ENCODE assay signal across 21 cellular contexts in genomic region chr10:101099901-101100300, GRCh38. TPM values are rescaled to one million over a fixed set of nuclear protein-coding genes. Genes with fewer than 3 reads are reported as not detected.
A peak's percentile ranks its signal among the peaks of the same experiment; 100 is the strongest.
DNase-seq lines count a peak whose midpoint lies in the region; ATAC-seq, FAIRE-seq and TF ChIP-seq lines count a peak whose summit lies in the region.
"Had no signal": no experiment of that assay in that cellular context is flagged by ENCODE, and none has a peak within 500 bp of the region (broad histone marks: within the 10 kb centered on the region; RNA-seq: fewer than 3 reads in every experiment).

No MANE protein-coding gene starts in this region.

- H2BK5ac ChIP-seq in IMR-90 (ENCODE audit: low read depth, low read length, poor library complexity, severe bottlenecking) = no peak overlapping the region

- H2AFZ ChIP-seq in IMR-90 (replicated peaks; ENCODE audit: low read length, poor library complexity) (no peak overlapping the region), keratinocyte (ENCODE audit: control insufficient read depth, low read length) (no peak overlapping the region)

- ATAC-seq in IMR-90 (ENCODE audit: low read depth) = no peak
- no peak for ATAC-seq in HG03135 (IDR thresholded peaks at IDR 0.05; ENCODE audit: unreplicated experiment)
- no peak for ATAC-seq in HG03460 (IDR thresholded peaks at IDR 0.05; ENCODE audit: unreplicated experiment)
- ATAC-seq: GM12878, HCT116, K562 had no signal

- in situ Hi-C loops in IMR-90 (cut with MboI; ENCODE audit: low sequenced_read_pairs) = loop anchor here (5.0 kb wide), 1 partner anchor 42 kb away; no protein-coding TSS in a partner anchor

- no peak overlapping the region for H4K8ac ChIP-seq in IMR-90 (ENCODE audit: low read depth in 2 of 2, low read length in 2 of 2)

- no peak overlapping the region for H2AK5ac ChIP-seq in IMR-90 (ENCODE audit: low read depth, low read length)

- H2BK15ac ChIP-seq in IMR-90 (ENCODE audit: low read depth, low read length) = no peak overlapping the region

- H3K9me3 ChIP-seq in IMR-90 (ENCODE audit: control insufficient read depth, insufficient read depth, low read length) (no peaks in the 10 kb centered on the region), keratinocyte (ENCODE audit: control insufficient read depth, low read depth, low read length) (peaks cover 3% of the 10 kb centered on the region)

- no peaks in the 10 kb centered on the region for H3K4me1 ChIP-seq in IMR-90 (ENCODE audit: control insufficient read depth, insufficient read depth, low read length)
- peaks cover 12% of the 10 kb centered on the region for H3K4me1 ChIP-seq in keratinocyte (ENCODE audit: control insufficient read depth, extremely low read depth, insufficient read depth, low read length)

- no peaks in the 10 kb centered on the region for H3K36me3 ChIP-seq in IMR-90 (ENCODE audit: control insufficient read depth, insufficient read depth, low read length)
- no peaks in the 10 kb centered on the region for H3K36me3 ChIP-seq in keratinocyte (ENCODE audit: control insufficient read depth in 2 of 2, extremely low read depth in 1 of 2, insufficient read depth in 2 of 2, low read length in 2 of 2)

- no peak overlapping the region for H3K56ac ChIP-seq in IMR-90 (ENCODE audit: extremely low read depth, insufficient read depth, low read length)

- CTCF ChIA-PET in IMR-90 (lab: Yijun Ruan, JAX) = no interaction called here

- intact Hi-C loops in IMR-90 (cut with micrococcal nuclease) = no loop called here

- peak; percentile 67 for FAIRE-seq in keratinocyte (lab: Jason Lieb, UNC)
- FAIRE-seq: A204.1, GM12878, K562 had no signal

- H3K9me1 ChIP-seq in IMR-90 (ENCODE audit: insufficient read depth, low read length) (no peaks in the 10 kb centered on the region), keratinocyte (ENCODE audit: control insufficient read depth, extremely low read depth, insufficient read depth, low read length) (no peaks in the 10 kb centered on the region)

- no peak overlapping the region for H3K14ac ChIP-seq in IMR-90 (replicated peaks; ENCODE audit: low read depth, low read length)

- no peaks in the 10 kb centered on the region for H3K79me2 ChIP-seq in keratinocyte (ENCODE audit: control insufficient read depth, insufficient read depth, low read length)

- H2AK9ac ChIP-seq in IMR-90 (replicated peaks; ENCODE audit: low read depth, low read length, poor library complexity) = peak overlapping the region; percentile 8

- no peak overlapping the region for H3K9ac ChIP-seq in IMR-90 (ENCODE audit: low read depth, low read length)
- no peak overlapping the region for H3K9ac ChIP-seq in keratinocyte (ENCODE audit: control insufficient read depth, extremely low read depth, insufficient read depth, low read length)

- H4K91ac ChIP-seq in IMR-90 (ENCODE audit: insufficient read depth, low read depth, low read length) = no peak overlapping the region

- no TSS peak for BruUV-seq in IMR-90 (replicated peaks; lab: Mats Ljungman, UMichigan)

- DNase-seq in HPDE6-E6E7 (ENCODE audit: extremely low spot score) (peak; percentile 37), IMR-90 (no peak), epithelial cell of esophagus (ENCODE audit: low read depth) (peak; percentile 80), keratinocyte (ENCODE audit: low read depth, low spot score) (no peak), NCI-H187 (lab: John Stamatoyannopoulos, UW) (no peak)
- DNase-seq: AML-193; CD4-positive, alpha-beta memory T cell; DMS53; DND-41; EL; GOT3; H7 had no signal

- TF ChIP-seq RAD21 in IMR-90 (IDR thresholded peaks at IDR 0.05; ENCODE audit: low read length) = no peak

- no peak overlapping the region for H3K23ac ChIP-seq in IMR-90 (ENCODE audit: low read depth, low read length)

- H2BK120ac ChIP-seq in IMR-90 (ENCODE audit: low read depth, low read length) = no peak overlapping the region

- no peak overlapping the region for H3K27ac ChIP-seq in IMR-90 (ENCODE audit: insufficient read depth, low read length)
- no peak overlapping the region for H3K27ac ChIP-seq in keratinocyte (ENCODE audit: control insufficient read depth, insufficient read depth, low read length)
- H3K27ac ChIP-seq: C4-2B had no signal

- H3K79me1 ChIP-seq in IMR-90 (ENCODE audit: low read depth in 1 of 2, low read length in 2 of 2) = no peaks in the 10 kb centered on the region

- H3K4me3 ChIP-seq in IMR-90 (ENCODE audit: insufficient read depth, low read depth, low read length) (no peak overlapping the region), epithelial cell of esophagus (ENCODE audit: low read length) (no peak overlapping the region), keratinocyte (ENCODE audit: control insufficient read depth in 2 of 3, extremely low read depth in 1 of 3, insufficient read depth in 2 of 3, low read depth in 1 of 3, low read length in 3 of 3) (no peak overlapping the region)
- H3K4me3 ChIP-seq: GM12878, K562 had no signal

- H4K20me1 ChIP-seq in IMR-90 (ENCODE audit: insufficient read depth, low read length) = no peaks in the 10 kb centered on the region
- no peaks in the 10 kb centered on the region for H4K20me1 ChIP-seq in keratinocyte (ENCODE audit: control insufficient read depth, extremely low read depth, insufficient read depth, low read length)

- H3K27me3 ChIP-seq in IMR-90 (ENCODE audit: control insufficient read depth, insufficient read depth, low read length) (peaks cover 65% of the 10 kb centered on the region), keratinocyte (ENCODE audit: control insufficient read depth, extremely low read depth, insufficient read depth, low read length) (peaks cover 21% of the 10 kb centered on the region)

- WGBS in IMR-90 (ENCODE audit: extremely low coverage in 2 of 2, insufficient read length in 1 of 2), 2 experiments = 61% methylated on average over 4 of the region's 6 CpGs; no CpG with 5 or more reads in 1 of the 2 experiments

- H3K18ac ChIP-seq in IMR-90 (ENCODE audit: low read depth, low read length) = no peak overlapping the region

- no peak overlapping the region for H3K4ac ChIP-seq in IMR-90 (ENCODE audit: low read depth, low read length)

- dilution Hi-C loops in IMR-90 (cut with HindIII; ENCODE audit: low sequenced_read_pairs, unreplicated experiment) = no loop called here
- dilution Hi-C loops in keratinocyte (cut with MboI; ENCODE audit: extremely low pct_ligation_motif_present, low sequenced_read_pairs) = no loop called here

- H2BK20ac ChIP-seq in IMR-90 (ENCODE audit: low read depth, low read length) = no peak overlapping the region

- no peak for TF ChIP-seq CTCF in IMR-90 (conservative IDR thresholded peaks at IDR 0.05; ENCODE audit: low read depth, low read length)
- TF ChIP-seq CTCF in epithelial cell of esophagus (IDR thresholded peaks at IDR 0.05; ENCODE audit: insufficient read depth, low read depth, low read length, missing control alignments) = no peak
- TF ChIP-seq CTCF in keratinocyte (optimal IDR thresholded peaks at IDR 0.05 in 1 of 3, IDR thresholded peaks at IDR 0.05 in 1 of 3, conservative IDR thresholded peaks at IDR 0.05 in 1 of 3; ENCODE audit: extremely low read depth in 1 of 3, insufficient read depth in 2 of 3, low read length in 3 of 3) = no peak

- no peak for TF ChIP-seq POLR2A in IMR-90 (IDR thresholded peaks at IDR 0.05; ENCODE audit: low read depth, low read length)

- no peak overlapping the region for H4K5ac ChIP-seq in IMR-90 (ENCODE audit: low read depth, low read length)

- no peak overlapping the region for H3K4me2 ChIP-seq in IMR-90 (ENCODE audit: low read depth, low read length)
- no peak overlapping the region for H3K4me2 ChIP-seq in keratinocyte (ENCODE audit: control insufficient read depth, extremely low read depth, insufficient read depth, low read depth, low read length)

- POLR2A ChIA-PET in IMR-90 (lab: Charles Lee; ENCODE audit: unreplicated experiment) = no interaction called here

TF ChIP-seq in IMR-90, 13 proteins besides CTCF, POLR2A, EP300 and RAD21 (continues in another document):
- TF ChIP-seq CEBPB (IDR thresholded peaks at IDR 0.05; ENCODE audit: low read depth, low read length) (no peak), MXI1 (IDR thresholded peaks at IDR 0.05; ENCODE audit: borderline replicate concordance, low read depth, low read length) (no peak), MAZ (IDR thresholded peaks at IDR 0.05; ENCODE audit: borderline replicate concordance, low read depth, low read length) (no peak), RCOR1 (IDR thresholded peaks at IDR 0.05; ENCODE audit: insufficient replicate concordance, low read length) (no peak), MAFK (IDR thresholded peaks at IDR 0.05; ENCODE audit: low read depth, low read length) (no peak), CHD1 (IDR thresholded peaks at IDR 0.05; ENCODE audit: low read depth, low read length) (no peak)

RNA-seq across cellular contexts. Expression of gene TLX1, which starts 31.2 kb away (rescaled TPM):
- not detected in 2 replicates for total RNA-seq in IMR-90 (2012; rRNA removed)
- polyA plus RNA-seq in IMR-90 (2012; rRNA removed) (not detected in 2 replicates), keratinocyte (not detected in 3 replicates)
- not detected in 2 replicates for polyA plus RNA-seq in IMR-90 (2012; cell fraction: cytosol; rRNA removed)
- polyA plus RNA-seq in IMR-90 (2012; cell fraction: nucleus; rRNA removed; ENCODE audit: low replicate concordance) = not detected in 2 replicates
- not detected for polyA plus RNA-seq in keratinocyte (2011; ENCODE audit: low read depth)
- polyA plus RNA-seq in keratinocyte (2011; cell fraction: cytosol; rRNA removed) = not detected in 2 replicates
- not detected in 2 replicates for polyA plus RNA-seq in keratinocyte (2011; cell fraction: nucleus; rRNA removed)
- not detected in 2 replicates for polyA plus RNA-seq in keratinocyte (2012; ENCODE audit: low replicate concordance)
- not detected in 3 replicates for polyA minus RNA-seq in keratinocyte
- not detected for polyA minus RNA-seq in keratinocyte (2011; cell fraction: cytosol; rRNA and poly(A)+ RNA removed)
- polyA minus RNA-seq in keratinocyte (2011; cell fraction: nucleus; rRNA and poly(A)+ RNA removed) = not detected in 2 replicates
- total RNA-seq: CD4-positive, alpha-beta memory T cell; GM12878; H7; HT-29 had no signal
- polyA plus RNA-seq: BJ; CD4-positive, alpha-beta memory T cell; GM12878 had no signal

RNA-seq across cellular contexts. Expression of gene KAZALD1, which starts 38.1 kb away (rescaled TPM):
- 8.1 and 9.1 TPM in 2 replicates for total RNA-seq in IMR-90 (2012; rRNA removed)
- 18.6 and 18.7 TPM in 2 replicates for polyA plus RNA-seq in IMR-90 (2012; rRNA removed)
- polyA plus RNA-seq in IMR-90 (2012; cell fraction: cytosol; rRNA removed) = 19.1 and 20.1 TPM in 2 replicates
- 20.7 and 36.8 TPM in 2 replicates for polyA plus RNA-seq in IMR-90 (2012; cell fraction: nucleus; rRNA removed; ENCODE audit: low replicate concordance)
- 0.08 to 0.18 TPM (median 0.18 TPM) in 3 replicates for polyA plus RNA-seq in keratinocyte
- polyA plus RNA-seq in keratinocyte (2011; ENCODE audit: low read depth) = 0.40 TPM
- polyA plus RNA-seq in keratinocyte (2011; cell fraction: cytosol; rRNA removed) = 0.06 and 0.07 TPM in 2 replicates
- polyA plus RNA-seq in keratinocyte (2011; cell fraction: nucleus; rRNA removed) = 0.11 TPM in 1 of 2 replicates, not detected in the other
- 0.18 and 0.72 TPM in 2 replicates for polyA plus RNA-seq in keratinocyte (2012; ENCODE audit: low replicate concordance)
- 0.36 to 0.38 TPM in 2 of 3 replicates, not detected in the other for polyA minus RNA-seq in keratinocyte
- polyA minus RNA-seq in keratinocyte (2011; cell fraction: cytosol; rRNA and poly(A)+ RNA removed) = 0.96 TPM
- not detected in 2 replicates for polyA minus RNA-seq in keratinocyte (2011; cell fraction: nucleus; rRNA and poly(A)+ RNA removed)
- total RNA-seq: CD4-positive, alpha-beta memory T cell had no signal
- polyA plus RNA-seq: CD4-positive, alpha-beta memory T cell had no signal

Comparison
In these comparisons a context has a peak if more than half of its experiments do, and no peak if none do; other contexts are left out.
1. DNase-seq: peak in HPDE6-E6E7 (single experiment) and epithelial cell of esophagus (single experiment); none in IMR-90 (single experiment), keratinocyte (single experiment) and NCI-H187 (0 of 2).
2. RNA of gene KAZALD1, which starts 38.1 kb away (polyA plus RNA-seq): 18.6 to 36.8 TPM in IMR-90; 0.06 to 0.72 TPM in keratinocyte; every median in the first group is over 10 times any median in the second.